In genomic region chr5:140244525-140245025, GRCh38 we compare ENCODE assay signal across 8 cellular contexts. TPM values are rescaled to one million over a fixed set of nuclear protein-coding genes. Genes with fewer than 3 reads are reported as not detected.
DNase-seq lines count a peak whose midpoint lies in the region; ATAC-seq lines count a peak whose summit lies in the region.

No MANE protein-coding gene starts in this region.

- POLR2A ChIA-PET in activated CD4-positive, alpha-beta memory T cell treated with anti-CD3 and anti-CD28 coated beads, Interleukin-2, amount 10 ng/mL, durations not matched to agents 7 days and 5 days (lab: Charles Lee) = interaction anchor here (0.7 to 3.5 kb wide), 12 partner anchors 11 to 302 kb away, joined by 3 to 34 read pairs (median 4); partner anchors contain the start of genes EIF4EBP3, HBEGF and PFDN1

- no peak overlapping the region for H3K4me3 Mint-ChIP-seq in activated CD4-positive, alpha-beta memory T cell treated with anti-CD3 and anti-CD28 coated beads, Interleukin-2, amount 10 ng/mL, durations not matched to agents 7 days and 5 days

- peak overlapping the region; percentile 60 for H3K27ac Mint-ChIP-seq in activated CD4-positive, alpha-beta memory T cell treated with anti-CD3 and anti-CD28 coated beads, Interleukin-2, amount 10 ng/mL, durations not matched to agents 7 days and 5 days

- H3K4me1 Mint-ChIP-seq in activated CD4-positive, alpha-beta memory T cell treated with anti-CD3 and anti-CD28 coated beads, Interleukin-2, amount 10 ng/mL, durations not matched to agents 7 days and 5 days = peaks cover 47% of the 10 kb centered on the region

- H3K27me3 Mint-ChIP-seq in activated CD4-positive, alpha-beta memory T cell treated with anti-CD3 and anti-CD28 coated beads, Interleukin-2, amount 10 ng/mL, durations not matched to agents 7 days and 5 days = no peaks in the 10 kb centered on the region

- H3K36me3 Mint-ChIP-seq in activated CD4-positive, alpha-beta memory T cell treated with anti-CD3 and anti-CD28 coated beads, Interleukin-2, amount 10 ng/mL, durations not matched to agents 7 days and 5 days (ENCODE audit: low read depth) = peaks cover 36% of the 10 kb centered on the region

- H3K9me3 Mint-ChIP-seq in activated CD4-positive, alpha-beta memory T cell treated with anti-CD3 and anti-CD28 coated beads, Interleukin-2, amount 10 ng/mL, durations not matched to agents 7 days and 5 days = no peaks in the 10 kb centered on the region

- CTCF ChIA-PET in activated CD4-positive, alpha-beta memory T cell treated with anti-CD3 and anti-CD28 coated beads, Interleukin-2, amount 10 ng/mL, durations not matched to agents 7 days and 5 days (lab: Charles Lee) = interaction anchor here (0.5 to 28.6 kb wide), 50 partner anchors 9 to 826 kb away, joined by 3 to 951 read pairs (median 4); partner anchors contain the start of genes ANKHD1, CYSTM1, HBEGF and PFDN1

- DNase-seq in NCI-H524 (lab: John Stamatoyannopoulos, UW) = peak; percentile 48 to 80
- DNase-seq in NCI-H524 treated with DMSO at 0.1 percent for 48 hours (lab: John Stamatoyannopoulos, UW) = no peak
- DNase-seq in NCI-H774 (lab: John Stamatoyannopoulos, UW) = peak; percentile 74
- peak; percentile 89 for DNase-seq in activated CD4-positive, alpha-beta memory T cell treated with anti-CD3 and anti-CD28 coated beads, Interleukin-2, amount 10 ng/mL, durations not matched to agents 7 days and 5 days
- peak; percentile 77 to 95 for DNase-seq in dermis microvascular lymphatic vessel endothelial cell (ENCODE audit: low read depth in 2 of 2)
- peak; percentile 95 for DNase-seq in medulla oblongata (ENCODE audit: extremely low spot score)
- DNase-seq in stimulated activated CD8-positive, alpha-beta memory T cell treated with anti-CD3 and anti-CD28 coated beads, Interleukin-12 subunit alpha, Interleukin-12 subunit beta, amount 100 ng/mL, for 1 hour (ENCODE audit: low read depth) = peak; percentile 43

- peak; percentile 62 for ATAC-seq in HG03135 (IDR thresholded peaks at IDR 0.05; ENCODE audit: unreplicated experiment)

RNA-seq across cellular contexts. Expression of gene PFDN1, which starts 58.3 kb away (rescaled TPM):
- total RNA-seq in activated CD4-positive, alpha-beta memory T cell treated with anti-CD3 and anti-CD28 coated beads, Interleukin-2, amount 10 ng/mL, durations not matched to agents 7 days and 5 days = 10 to 100 TPM; 52.3 to 55.8 TPM
- 63.2 and 65.4 TPM in 2 replicates for total RNA-seq in dermis microvascular lymphatic vessel endothelial cell
